Comparison of ENCODE assay signal across 17 cellular contexts in genomic region chr4:117817316-117817715, GRCh38.
"Had no signal": no experiment of that assay in that cellular context is flagged by ENCODE, and none has a peak within 500 bp of the region (broad histone marks: within the 10 kb centered on the region; RNA-seq: fewer than 3 reads in every experiment).

No MANE protein-coding gene starts in this region.

- H3K9me3 Mint-ChIP-seq: activated naive CD4-positive, alpha-beta T cell treated with anti-CD3 and anti-CD28 coated beads for 36 hours; activated T-cell treated with anti-CD3 and anti-CD28 coated beads, Interleukin-2, amount 50 U/mL, for 4 hours; nephron progenitor cell; stimulated activated memory B cell treated with anti-CD40 and anti-IgM and Interleukin-4, amounts not matched to agents 10 μg/mL and 1 μg/mL and 100 μg/mL, for 72 hours had no signal

- H3K4me3 ChIP-seq: coronary artery, heart right ventricle, left lung, spleen, thoracic aorta, upper lobe of left lung had no signal

- DNase-seq: activated CD4-positive, alpha-beta T cell treated with anti-CD3 and anti-CD28 coated beads, Interleukin-2, amount 50 U/mL, for 1 hour; activated CD8-positive, alpha-beta memory T cell treated with anti-CD3 and anti-CD28 coated beads, Interleukin-2, amount 50 U/mL, for 4 hours; activated naive CD4-positive, alpha-beta T cell treated with anti-CD3 and anti-CD28 coated beads for 36 hours; activated T-cell treated with anti-CD3 and anti-CD28 coated beads, Interleukin-2, amount 50 U/mL, for 4 hours; anterior cingulate cortex; heart right ventricle; left lung; nephron progenitor cell; occipital lobe; retina; spleen; stimulated activated CD4-positive, alpha-beta T cell treated with anti-CD3 and anti-CD28 coated beads, Interleukin-4, amount 100 ng/mL, for 4 hours; upper lobe of left lung had no signal

- H3K27ac ChIP-seq: coronary artery, heart right ventricle, left lung, spleen, thoracic aorta, upper lobe of left lung had no signal

- H3K9me3 ChIP-seq: heart right ventricle, left lung, spleen, thoracic aorta, upper lobe of left lung had no signal

- H3K27me3 Mint-ChIP-seq: central memory CD8-positive, alpha-beta T cell; stimulated activated memory B cell treated with anti-CD40 and anti-IgM and Interleukin-4, amounts not matched to agents 10 μg/mL and 1 μg/mL and 100 μg/mL, for 72 hours had no signal

- H3K36me3 Mint-ChIP-seq: stimulated activated memory B cell treated with anti-CD40 and anti-IgM and Interleukin-4, amounts not matched to agents 10 μg/mL and 1 μg/mL and 100 μg/mL, for 72 hours had no signal

- H3K27ac Mint-ChIP-seq: activated naive CD4-positive, alpha-beta T cell treated with anti-CD3 and anti-CD28 coated beads for 36 hours; nephron progenitor cell; stimulated activated memory B cell treated with anti-CD40 and anti-IgM and Interleukin-4, amounts not matched to agents 10 μg/mL and 1 μg/mL and 100 μg/mL, for 72 hours had no signal

- H3K4me3 Mint-ChIP-seq: activated naive CD4-positive, alpha-beta T cell treated with anti-CD3 and anti-CD28 coated beads for 36 hours; activated T-cell treated with anti-CD3 and anti-CD28 coated beads, Interleukin-2, amount 50 U/mL, for 4 hours; central memory CD8-positive, alpha-beta T cell; nephron progenitor cell; stimulated activated memory B cell treated with anti-CD40 and anti-IgM and Interleukin-4, amounts not matched to agents 10 μg/mL and 1 μg/mL and 100 μg/mL, for 72 hours had no signal

- H3K27me3 ChIP-seq: heart right ventricle, left lung, spleen, upper lobe of left lung had no signal

- H3K36me3 ChIP-seq: heart right ventricle, left lung, spleen, thoracic aorta, upper lobe of left lung had no signal

- H3K4me1 ChIP-seq: heart right ventricle, left lung, spleen, upper lobe of left lung had no signal

- ATAC-seq: activated T-cell treated with anti-CD3 and anti-CD28 coated beads, Interleukin-2, amount 50 U/mL, for 4 hours; heart right ventricle; left lung; stimulated activated memory B cell treated with anti-CD40 and anti-IgM and Interleukin-4, amounts not matched to agents 10 μg/mL and 1 μg/mL and 100 μg/mL, for 72 hours had no signal

- H3K4me1 Mint-ChIP-seq: central memory CD8-positive, alpha-beta T cell; stimulated activated memory B cell treated with anti-CD40 and anti-IgM and Interleukin-4, amounts not matched to agents 10 μg/mL and 1 μg/mL and 100 μg/mL, for 72 hours had no signal
